16 cellular contexts compared by ENCODE assay signal in genomic region chr6:84350397-84350796, GRCh38.
"Had no signal": no experiment of that assay in that cellular context is flagged by ENCODE, and none has a peak within 500 bp of the region (broad histone marks: within the 10 kb centered on the region; RNA-seq: fewer than 3 reads in every experiment).

No MANE protein-coding gene starts in this region.

- H3K9me3 Mint-ChIP-seq: activated CD8-positive, alpha-beta T cell treated with anti-CD3 and anti-CD28 coated beads for 36 hours; activated T-cell treated with anti-CD3 and anti-CD28 coated beads, Interleukin-2, amount 50 U/mL, for 4 hours had no signal

- H3K4me3 ChIP-seq: adrenal gland, dorsolateral prefrontal cortex, esophagus squamous epithelium, heart right ventricle, lung, pancreas had no signal

- H3K4me1 Mint-ChIP-seq: activated naive CD4-positive, alpha-beta T cell treated with anti-CD3 and anti-CD28 coated beads, Interleukin-2, amount 50 U/mL, for 24 hours; naive B cell; stimulated activated effector memory CD8-positive, alpha-beta T cell treated with anti-CD3 and anti-CD28 coated beads, Interleukin-12 subunit alpha, Interleukin-12 subunit beta, amount 100 ng/mL, for 72 hours had no signal

- H3K9me3 ChIP-seq: adrenal gland, esophagus squamous epithelium, pancreas had no signal

- ATAC-seq: activated CD8-positive, alpha-beta T cell treated with anti-CD3 and anti-CD28 coated beads for 36 hours; activated T-cell treated with anti-CD3 and anti-CD28 coated beads, Interleukin-2, amount 50 U/mL, for 4 hours; heart right ventricle; left cardiac atrium; pancreas; stimulated activated effector memory CD8-positive, alpha-beta T cell treated with anti-CD3 and anti-CD28 coated beads, Interleukin-12 subunit alpha, Interleukin-12 subunit beta, amount 100 ng/mL, for 72 hours had no signal

- H3K36me3 ChIP-seq: adrenal gland, esophagus squamous epithelium, heart right ventricle, pancreas had no signal

- H3K27ac ChIP-seq: adrenal gland, dorsolateral prefrontal cortex, esophagus squamous epithelium, heart right ventricle, pancreas had no signal

- DNase-seq: activated CD4-positive, alpha-beta T cell treated with anti-CD3 and anti-CD28 coated beads for 4 hours; activated CD8-positive, alpha-beta T cell treated with anti-CD3 and anti-CD28 coated beads for 36 hours; activated effector memory CD4-positive, alpha-beta T cell treated with Interleukin-2 at 50 U/mL for 16 hours; activated T-cell treated with anti-CD3 and anti-CD28 coated beads, Interleukin-2, amount 50 U/mL, for 4 hours; adrenal gland; dorsolateral prefrontal cortex; esophagus squamous epithelium; heart right ventricle; left cardiac atrium; naive B cell; pancreas; T-helper 1 cell had no signal

- H3K36me3 Mint-ChIP-seq: activated naive CD4-positive, alpha-beta T cell treated with anti-CD3 and anti-CD28 coated beads, Interleukin-2, amount 50 U/mL, for 24 hours; mesothelial cell of epicardium; naive B cell; stimulated activated effector memory CD8-positive, alpha-beta T cell treated with anti-CD3 and anti-CD28 coated beads, Interleukin-12 subunit alpha, Interleukin-12 subunit beta, amount 100 ng/mL, for 72 hours had no signal

- H3K27ac Mint-ChIP-seq: activated CD8-positive, alpha-beta T cell treated with anti-CD3 and anti-CD28 coated beads for 36 hours; activated naive CD4-positive, alpha-beta T cell treated with anti-CD3 and anti-CD28 coated beads, Interleukin-2, amount 50 U/mL, for 24 hours; mesothelial cell of epicardium; naive B cell; stimulated activated effector memory CD8-positive, alpha-beta T cell treated with anti-CD3 and anti-CD28 coated beads, Interleukin-12 subunit alpha, Interleukin-12 subunit beta, amount 100 ng/mL, for 72 hours had no signal

- H3K4me3 Mint-ChIP-seq: activated CD8-positive, alpha-beta T cell treated with anti-CD3 and anti-CD28 coated beads for 36 hours; activated naive CD4-positive, alpha-beta T cell treated with anti-CD3 and anti-CD28 coated beads, Interleukin-2, amount 50 U/mL, for 24 hours; activated T-cell treated with anti-CD3 and anti-CD28 coated beads, Interleukin-2, amount 50 U/mL, for 4 hours; mesothelial cell of epicardium; naive B cell; stimulated activated effector memory CD8-positive, alpha-beta T cell treated with anti-CD3 and anti-CD28 coated beads, Interleukin-12 subunit alpha, Interleukin-12 subunit beta, amount 100 ng/mL, for 72 hours had no signal

- H3K27me3 Mint-ChIP-seq: activated CD8-positive, alpha-beta T cell treated with anti-CD3 and anti-CD28 coated beads for 36 hours; activated naive CD4-positive, alpha-beta T cell treated with anti-CD3 and anti-CD28 coated beads, Interleukin-2, amount 50 U/mL, for 24 hours had no signal

- H3K27me3 ChIP-seq: adrenal gland, esophagus squamous epithelium, heart right ventricle, pancreas had no signal

- H3K4me1 ChIP-seq: adrenal gland, esophagus squamous epithelium, heart right ventricle, pancreas had no signal
